In genomic region chr5:74641014-74641777, GRCh38 we compare ENCODE assay signal across 8 cellular contexts. TPM values are rescaled to one million over a fixed set of nuclear protein-coding genes. Genes with fewer than 3 reads are reported as not detected.
DNase-seq lines count a peak whose midpoint lies in the region; ATAC-seq and TF ChIP-seq lines count a peak whose summit lies in the region.

No MANE protein-coding gene starts in this region.

- no peak for TF ChIP-seq EP300 in esophagus muscularis mucosa (IDR thresholded peaks at IDR 0.05)

- peak; percentile 21 for ATAC-seq in HG02763 (IDR thresholded peaks at IDR 0.05; ENCODE audit: unreplicated experiment)
- peak; percentile 18 for ATAC-seq in activated CD8-positive, alpha-beta memory T cell treated with anti-CD3 and anti-CD28 coated beads, Interleukin-2, amount 10 ng/mL, durations not matched to agents 7 days and 5 days

- H3K36me3 ChIP-seq in esophagus muscularis mucosa = no peaks in the 10 kb centered on the region

- H3K4me1 Mint-ChIP-seq in activated CD8-positive, alpha-beta memory T cell treated with anti-CD3 and anti-CD28 coated beads, Interleukin-2, amount 10 ng/mL, durations not matched to agents 7 days and 5 days = peaks cover 27% of the 10 kb centered on the region

- WGBS in esophagus muscularis mucosa = under 1% methylated on average over 28 of the region's 42 CpGs

- H3K9me3 Mint-ChIP-seq in activated CD8-positive, alpha-beta memory T cell treated with anti-CD3 and anti-CD28 coated beads, Interleukin-2, amount 10 ng/mL, durations not matched to agents 7 days and 5 days (ENCODE audit: low read depth) = no peaks in the 10 kb centered on the region

- no peak overlapping the region for H3K27ac Mint-ChIP-seq in activated CD8-positive, alpha-beta memory T cell treated with anti-CD3 and anti-CD28 coated beads, Interleukin-2, amount 10 ng/mL, durations not matched to agents 7 days and 5 days

- no peak for TF ChIP-seq POLR2A in esophagus muscularis mucosa (IDR thresholded peaks at IDR 0.05; ENCODE audit: low read depth)

- peak overlapping the region; percentile 76 for H3K4me3 Mint-ChIP-seq in activated CD8-positive, alpha-beta memory T cell treated with anti-CD3 and anti-CD28 coated beads, Interleukin-2, amount 10 ng/mL, durations not matched to agents 7 days and 5 days

- CTCF ChIA-PET in activated CD8-positive, alpha-beta memory T cell treated with anti-CD3 and anti-CD28 coated beads, Interleukin-2, amount 10 ng/mL, durations not matched to agents 7 days and 5 days (lab: Charles Lee) = interaction anchor here (0.6 to 6.0 kb wide), 11 partner anchors 8 to 741 kb away, joined by 3 to 29 read pairs (median 3); partner anchors contain the start of gene HEXB

- no peaks in the 10 kb centered on the region for H3K27me3 ChIP-seq in esophagus muscularis mucosa

- H3K4me3 ChIP-seq in esophagus muscularis mucosa = peak overlapping the region; percentile 67 to 76 (median 71)

- H3K36me3 Mint-ChIP-seq in activated CD8-positive, alpha-beta memory T cell treated with anti-CD3 and anti-CD28 coated beads, Interleukin-2, amount 10 ng/mL, durations not matched to agents 7 days and 5 days = no peaks in the 10 kb centered on the region

- TF ChIP-seq CTCF in esophagus muscularis mucosa (IDR thresholded peaks at IDR 0.05) = no peak

- H3K27ac ChIP-seq in esophagus muscularis mucosa (replicated peaks in 1 of 4) = peak overlapping the region; percentile 71 to 85 (median 79)
- peak overlapping the region; percentile 59 for H3K27ac ChIP-seq in substantia nigra (ENCODE audit: low read depth, low read length, poor library complexity, severe bottlenecking)

- H3K4me1 ChIP-seq in esophagus muscularis mucosa = peaks cover 36 to 47% (median 37%) of the 10 kb centered on the region in 4 donors

- H3K9me3 ChIP-seq in esophagus muscularis mucosa = no peaks in the 10 kb centered on the region

- DNase-seq in NCI-H524 (lab: John Stamatoyannopoulos, UW) (peak; percentile 82 to 88), NCI-H524 treated with DMSO at 0.1 percent for 48 hours (lab: John Stamatoyannopoulos, UW) (no peak), NCI-H2227 (lab: John Stamatoyannopoulos, UW; ENCODE audit: unreplicated experiment) (peak; percentile 69), esophagus muscularis mucosa (ENCODE audit: extremely low spot score) (no peak), mucosa of gallbladder (ENCODE audit: low spot score) (peak; percentile 92), substantia nigra (lab: John Stamatoyannopoulos, UW) (peak in 47 of 49 donors; percentile 9 to 74 (median 49))
- peak; percentile 54 for DNase-seq in activated CD8-positive, alpha-beta memory T cell treated with anti-CD3 and anti-CD28 coated beads, Interleukin-2, amount 10 ng/mL, durations not matched to agents 7 days and 5 days

- intact Hi-C loops in esophagus muscularis mucosa (cut with DNase I) = loop anchor here (2.0 kb wide), 1 partner anchor 738 kb away; no protein-coding TSS in a partner anchor

- peaks cover 84% of the 10 kb centered on the region for H3K27me3 Mint-ChIP-seq in activated CD8-positive, alpha-beta memory T cell treated with anti-CD3 and anti-CD28 coated beads, Interleukin-2, amount 10 ng/mL, durations not matched to agents 7 days and 5 days

RNA-seq across cellular contexts. Expression of gene ENC1, which starts 0.7 kb away (rescaled TPM):
- 1 to 10 TPM in 1 of 2 experiments, under 1 TPM in 1; 0.38 to 1.5 TPM for total RNA-seq in activated CD8-positive, alpha-beta memory T cell treated with anti-CD3 and anti-CD28 coated beads, Interleukin-2, amount 10 ng/mL, durations not matched to agents 7 days and 5 days
- total RNA-seq in esophagus muscularis mucosa = 10 to 100 TPM in 3 of 4 donors, 1 to 10 TPM in 1; 8.9 to 23.7 (median 13.1) TPM
- total RNA-seq in mucosa of gallbladder = 36.0 TPM

RNA-seq across cellular contexts. Expression of gene HEXB, which starts 43.8 kb away (rescaled TPM):
- total RNA-seq in activated CD8-positive, alpha-beta memory T cell treated with anti-CD3 and anti-CD28 coated beads, Interleukin-2, amount 10 ng/mL, durations not matched to agents 7 days and 5 days = 10 to 100 TPM; 63.6 to 74.6 TPM
- total RNA-seq in esophagus muscularis mucosa (100 to 1,000 TPM; 101 to 128 (median 113) TPM), mucosa of gallbladder (175 TPM)

Comparison
In these comparisons a context has a peak if more than half of its experiments do, and no peak if none do; other contexts are left out.
1. DNase-seq: peak in NCI-H524 (2 of 2), NCI-H2227 (single experiment), activated CD8-positive, alpha-beta memory T cell treated with anti-CD3 and anti-CD28 coated beads, Interleukin-2, amount 10 ng/mL, durations not matched to agents 7 days and 5 days (single experiment), mucosa of gallbladder (single experiment) and substantia nigra (47 of 49); none in NCI-H524 treated with DMSO at 0.1 percent for 48 hours (single experiment) and esophagus muscularis mucosa (single experiment).